10 cellular contexts compared by ENCODE assay signal in genomic region chr6:37005061-37005810, GRCh38. TPM values are rescaled to one million over a fixed set of nuclear protein-coding genes. Genes with fewer than 3 reads are reported as not detected.
DNase-seq lines count a peak whose midpoint lies in the region; ATAC-seq, FAIRE-seq and TF ChIP-seq lines count a peak whose summit lies in the region.
"Had no signal": no experiment of that assay in that cellular context is flagged by ENCODE, and none has a peak within 500 bp of the region (broad histone marks: within the 10 kb centered on the region; RNA-seq: fewer than 3 reads in every experiment).

FGD2 (plus strand) TSS chr6:37005655; CDS start chr6:37005818, 163 bp downstream.

- peak within 1 kb of the TSS; percentile 95 for H3K27ac ChIP-seq in OCI-LY3 (ENCODE audit: low read length)
- no peak within 1 kb of the TSS for H3K27ac ChIP-seq in keratinocyte (ENCODE audit: control insufficient read depth, insufficient read depth, low read length)
- H3K27ac ChIP-seq in urinary bladder (ENCODE audit: low read depth) = no peak within 1 kb of the TSS

- no peak for DNase-seq in HFFc6
- no peak for DNase-seq in keratinocyte (ENCODE audit: low read depth, low spot score)
- no peak for DNase-seq in cerebellum (ENCODE audit: low spot score)
- no peak for DNase-seq in cerebellar nuclear complex (lab: John Stamatoyannopoulos, UW)
- DNase-seq in GOT3 (lab: John Stamatoyannopoulos, UW) = no peak

- TF ChIP-seq CTCF in HFFc6 (IDR thresholded peaks at IDR 0.05) = no peak
- TF ChIP-seq CTCF in OCI-LY3 (IDR thresholded peaks at IDR 0.05; ENCODE audit: low read depth, low read length) = no peak
- TF ChIP-seq CTCF in keratinocyte (optimal IDR thresholded peaks at IDR 0.05 in 1 of 3, IDR thresholded peaks at IDR 0.05 in 1 of 3, conservative IDR thresholded peaks at IDR 0.05 in 1 of 3; ENCODE audit: extremely low read depth in 1 of 3, insufficient read depth in 2 of 3, low read length in 3 of 3) = no peak

- H2AFZ ChIP-seq in OCI-LY3 (ENCODE audit: low read depth, low read length) (no peak within 1 kb of the TSS), keratinocyte (ENCODE audit: control insufficient read depth, low read length) (no peak within 1 kb of the TSS)

- H3K27me3 ChIP-seq in OCI-LY3 (ENCODE audit: low read depth, low read length) (no peaks in the 10 kb centered on the region; the same call in 1 of the 2 replicates), keratinocyte (ENCODE audit: control insufficient read depth, extremely low read depth, insufficient read depth, low read length) (peaks cover 18% of the 10 kb centered on the region)

- H4K20me1 ChIP-seq in OCI-LY3 (ENCODE audit: insufficient read depth, low read length) (peaks cover 25% of the 10 kb centered on the region), keratinocyte (ENCODE audit: control insufficient read depth, extremely low read depth, insufficient read depth, low read length) (no peaks in the 10 kb centered on the region)

- no peaks in the 10 kb centered on the region for H3K9me1 ChIP-seq in keratinocyte (ENCODE audit: control insufficient read depth, extremely low read depth, insufficient read depth, low read length)

- H3K79me2 ChIP-seq in OCI-LY3 (ENCODE audit: low read length) (peaks cover 52% of the 10 kb centered on the region), keratinocyte (ENCODE audit: control insufficient read depth, insufficient read depth, low read length) (no peaks in the 10 kb centered on the region)

- peak within 1 kb of the TSS; percentile 22 for H3K27ac Mint-ChIP-seq in HFFc6

- WGBS in urinary bladder = 73% methylated on average over 14 of the region's 14 CpGs

- H3K4me3 ChIP-seq in OCI-LY3 (ENCODE audit: low read length) (peak within 1 kb of the TSS; percentile 86), keratinocyte (ENCODE audit: control insufficient read depth in 2 of 3, extremely low read depth in 1 of 3, insufficient read depth in 2 of 3, low read depth in 1 of 3, low read length in 3 of 3) (peak within 1 kb of the TSS in 2 of 3 experiments; percentile 4 to 8), urinary bladder (ENCODE audit: low read depth, low read length) (no peak within 1 kb of the TSS)

- peaks cover 27% of the 10 kb centered on the region for H3K4me1 Mint-ChIP-seq in HFFc6 (ENCODE audit: low read depth)

- H3K9me3 Mint-ChIP-seq in HFFc6 = 0 out of 2 replicates have a peak, but pooled peaks cover 3% of the 10 kb centered on the region

- peak within 1 kb of the TSS; percentile 99 for H3K9ac ChIP-seq in OCI-LY3 (ENCODE audit: low read length)
- H3K9ac ChIP-seq in keratinocyte (ENCODE audit: control insufficient read depth, extremely low read depth, insufficient read depth, low read length) = no peak within 1 kb of the TSS

- dilution Hi-C loops in keratinocyte (cut with MboI; ENCODE audit: extremely low pct_ligation_motif_present, low sequenced_read_pairs) = no loop called here

- no peaks in the 10 kb centered on the region for H3K9me3 ChIP-seq in OCI-LY3 (ENCODE audit: insufficient read depth, low read length)
- no peaks in the 10 kb centered on the region for H3K9me3 ChIP-seq in keratinocyte (ENCODE audit: control insufficient read depth, low read depth, low read length)

- H3K36me3 ChIP-seq in OCI-LY3 (replicated peaks; ENCODE audit: low read depth, low read length) (peaks cover 29% of the 10 kb centered on the region), keratinocyte (ENCODE audit: control insufficient read depth in 2 of 2, extremely low read depth in 1 of 2, insufficient read depth in 2 of 2, low read length in 2 of 2) (no peaks in the 10 kb centered on the region), urinary bladder (ENCODE audit: insufficient read depth) (no peaks in the 10 kb centered on the region)

- H3K4me1 ChIP-seq in OCI-LY3 (ENCODE audit: low read length) (peaks cover 39% of the 10 kb centered on the region), keratinocyte (ENCODE audit: control insufficient read depth, extremely low read depth, insufficient read depth, low read length) (peaks cover 6% of the 10 kb centered on the region), urinary bladder (ENCODE audit: insufficient read depth) (no peaks in the 10 kb centered on the region)

- no peaks in the 10 kb centered on the region for H3K36me3 Mint-ChIP-seq in HFFc6 (ENCODE audit: low read depth)

- no peak within 1 kb of the TSS for H3K4me3 Mint-ChIP-seq in HFFc6

- peak; percentile 58 for ATAC-seq in GM18858 (IDR thresholded peaks at IDR 0.05; ENCODE audit: unreplicated experiment)

- H3K27me3 Mint-ChIP-seq in HFFc6 (ENCODE audit: insufficient read depth) = peaks cover 6% of the 10 kb centered on the region

- H3K4me2 ChIP-seq in OCI-LY3 (ENCODE audit: low read length) = peak within 1 kb of the TSS; percentile 99
- H3K4me2 ChIP-seq in keratinocyte (ENCODE audit: control insufficient read depth, extremely low read depth, insufficient read depth, low read depth, low read length) = peak within 1 kb of the TSS; percentile 41

- no peak for FAIRE-seq in keratinocyte (lab: Jason Lieb, UNC)

RNA-seq across cellular contexts. Expression of gene FGD2, which starts in this region (rescaled TPM):
- total RNA-seq in HFFc6 (2021; fragmentation: NEBNext Ultra II Directional; extraction: Animal tissue kit (Norgen Biotek cat#: 25700)) = not detected
- polyA plus RNA-seq in keratinocyte = 0.03 to 0.13 TPM (median 0.08 TPM) in 3 replicates
- polyA plus RNA-seq in keratinocyte (2011; ENCODE audit: low read depth) = 0.09 TPM
- polyA plus RNA-seq in keratinocyte (2011; cell fraction: cytosol; rRNA removed) = 0.04 and 0.08 TPM in 2 replicates
- polyA plus RNA-seq in keratinocyte (2011; cell fraction: nucleus; rRNA removed) = 0.09 and 0.23 TPM in 2 replicates
- 0.66 TPM in 1 of 2 replicates, not detected in the other for polyA plus RNA-seq in keratinocyte (2012; ENCODE audit: low replicate concordance)
- 0.03 to 0.40 TPM (median 0.13 TPM) in 3 replicates for polyA minus RNA-seq in keratinocyte
- not detected for polyA minus RNA-seq in keratinocyte (2011; cell fraction: cytosol; rRNA and poly(A)+ RNA removed)
- polyA minus RNA-seq in keratinocyte (2011; cell fraction: nucleus; rRNA and poly(A)+ RNA removed) = 0.16 and 0.32 TPM in 2 replicates
- total RNA-seq in urinary bladder = 12.8 TPM
- 10.5 TPM for polyA plus RNA-seq in urinary bladder
- 3.1 TPM for total RNA-seq in cerebellum
- total RNA-seq: epithelial cell of proximal tubule, M059J had no signal
